1 cellular context compared by ENCODE assay signal in the genomic region with DNA sequence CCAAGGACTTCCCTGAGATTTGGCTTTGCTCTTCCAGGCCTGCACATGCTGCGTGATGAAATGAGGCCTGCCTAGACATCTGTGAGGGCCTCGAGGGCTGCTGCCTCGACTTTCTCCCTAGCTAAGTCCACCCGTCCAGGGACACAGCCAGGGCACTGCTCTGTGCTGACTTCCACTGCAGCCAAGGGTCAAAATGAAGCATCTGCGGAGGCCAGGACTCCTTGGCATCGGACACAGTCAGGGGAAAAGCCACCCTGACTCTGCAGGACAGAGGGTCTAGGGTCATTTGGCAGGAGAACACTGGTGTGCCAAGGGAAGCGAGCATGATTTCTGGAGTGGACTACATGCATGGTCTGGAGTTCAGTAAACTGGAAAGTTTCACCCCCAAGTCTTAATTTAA.
TF ChIP-seq lines count a peak whose summit lies in the region.

No MANE protein-coding gene starts in this region.

TF ChIP-seq in HepG2, 621 proteins besides CTCF, POLR2A, EP300 and RAD21:
- TF ChIP-seq ZNF253 (CRISPR knock-in tag; IDR thresholded peaks at IDR 0.05; ENCODE audit: borderline replicate concordance) (no peak), HNF1B (CRISPR knock-in tag; IDR thresholded peaks at IDR 0.05) (no peak), FOXP1 (IDR thresholded peaks at IDR 0.05) (no peak), FOXP1 (CRISPR knock-in tag; IDR thresholded peaks at IDR 0.05) (no peak), ZNF292 (CRISPR knock-in tag; IDR thresholded peaks at IDR 0.05; ENCODE audit: borderline replicate concordance, low read depth) (no peak)
- TF ChIP-seq, protein P1, sequence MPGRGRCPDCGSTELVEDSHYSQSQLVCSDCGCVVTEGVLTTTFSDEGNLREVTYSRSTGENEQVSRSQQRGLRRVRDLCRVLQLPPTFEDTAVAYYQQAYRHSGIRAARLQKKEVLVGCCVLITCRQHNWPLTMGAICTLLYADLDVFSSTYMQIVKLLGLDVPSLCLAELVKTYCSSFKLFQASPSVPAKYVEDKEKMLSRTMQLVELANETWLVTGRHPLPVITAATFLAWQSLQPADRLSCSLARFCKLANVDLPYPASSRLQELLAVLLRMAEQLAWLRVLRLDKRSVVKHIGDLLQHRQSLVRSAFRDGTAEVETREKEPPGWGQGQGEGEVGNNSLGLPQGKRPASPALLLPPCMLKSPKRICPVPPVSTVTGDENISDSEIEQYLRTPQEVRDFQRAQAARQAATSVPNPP (CRISPR knock-in tag; IDR thresholded peaks at IDR 0.05): no peak
